8 cellular contexts compared by ENCODE assay signal in the genomic region with DNA sequence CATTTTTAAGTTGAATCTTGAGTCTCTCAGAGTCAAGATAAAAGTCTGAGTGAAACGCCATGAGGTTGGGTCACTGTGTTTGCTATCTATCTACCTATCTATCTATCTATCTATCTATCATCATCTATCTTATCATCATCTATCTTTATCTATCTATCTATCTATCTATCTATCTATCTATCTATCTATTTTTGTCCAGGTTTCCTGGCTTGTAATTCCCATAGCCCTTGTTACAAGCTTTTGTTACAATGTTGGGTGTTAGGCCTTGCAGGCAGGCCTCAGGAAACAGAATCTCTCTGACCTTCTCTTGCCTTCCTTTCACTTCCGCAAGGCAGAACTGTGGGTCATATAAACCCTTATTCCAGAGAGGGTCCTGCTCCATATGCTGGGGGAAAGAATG.
"Had no signal": no experiment of that assay in that cellular context is flagged by ENCODE, and none has a peak within 500 bp of the region (broad histone marks: within the 10 kb centered on the region; RNA-seq: fewer than 3 reads in every experiment).

No MANE protein-coding gene starts in this region.

- H3K27ac ChIP-seq: GM23248, KMS-11 had no signal

- H3K4me2 ChIP-seq: KMS-11 had no signal

- DNase-seq: GM23248, GOT3, H7, HCEC 1CT, IMR-90, KBM-7 had no signal

- H2AFZ ChIP-seq: GM23248 had no signal

- H3K9ac ChIP-seq: GM23248, KMS-11 had no signal

- H3K4me3 ChIP-seq: GM23248 had no signal

- FAIRE-seq: HTR-8/SVneo had no signal
